In genomic region chr2:44107086-44107740, GRCh38 we compare ENCODE assay signal across 11 cellular contexts.
DNase-seq lines count a peak whose midpoint lies in the region; ATAC-seq and TF ChIP-seq lines count a peak whose summit lies in the region.
"Had no signal": no experiment of that assay in that cellular context is flagged by ENCODE, and none has a peak within 500 bp of the region (broad histone marks: within the 10 kb centered on the region; RNA-seq: fewer than 3 reads in every experiment).

No MANE protein-coding gene starts in this region.

- no peaks in the 10 kb centered on the region for H3K9me3 ChIP-seq in BE2C

- POLR2A ChIA-PET in WTC11 (lab: Charles Lee) = no interaction called here
- POLR2A ChIA-PET in activated CD8-positive, alpha-beta T cell treated with anti-CD3 and anti-CD28 coated beads, Interleukin-2, amount 10 ng/mL, durations not matched to agents 7 days and 5 days (lab: Charles Lee) = no interaction called here

- no peaks in the 10 kb centered on the region for H3K27me3 Mint-ChIP-seq in WTC11 (ENCODE audit: low read depth)
- peaks cover 4% of the 10 kb centered on the region for H3K27me3 Mint-ChIP-seq in activated CD4-positive, alpha-beta T cell treated with anti-CD3 and anti-CD28 coated beads, Interleukin-2, amount 10 ng/mL, durations not matched to agents 24 days and 14 days
- H3K27me3 Mint-ChIP-seq in activated CD8-positive, alpha-beta T cell treated with anti-CD3 and anti-CD28 coated beads, Interleukin-2, amount 10 ng/mL, durations not matched to agents 7 days and 5 days (ENCODE audit: low read depth) = no peaks in the 10 kb centered on the region

- DNase-seq in WTC11 (ENCODE audit: low spot score) = no peak
- DNase-seq in activated CD4-positive, alpha-beta T cell treated with anti-CD3 and anti-CD28 coated beads, Interleukin-2, amount 10 ng/mL, durations not matched to agents 24 days and 14 days = no peak
- no peak for DNase-seq in NCI-H1436 (lab: John Stamatoyannopoulos, UW)
- DNase-seq in BE2C = no peak
- no peak for DNase-seq in activated CD8-positive, alpha-beta T cell treated with anti-CD3 and anti-CD28 coated beads, Interleukin-2, amount 10 ng/mL, durations not matched to agents 7 days and 5 days
- DNase-seq: kidney, NCI-H1048 had no signal

- ATAC-seq in GM18858 (IDR thresholded peaks at IDR 0.05; ENCODE audit: unreplicated experiment) = peak; percentile 66
- ATAC-seq in GM21381 (IDR thresholded peaks at IDR 0.05; ENCODE audit: unreplicated experiment) = peak; percentile 85
- ATAC-seq in HG03095 (IDR thresholded peaks at IDR 0.05; ENCODE audit: unreplicated experiment) = peak; percentile 70
- ATAC-seq in WTC11 = no peak
- no peak for ATAC-seq in activated CD8-positive, alpha-beta T cell treated with anti-CD3 and anti-CD28 coated beads, Interleukin-2, amount 10 ng/mL, durations not matched to agents 7 days and 5 days

- intact Hi-C loops in activated CD4-positive, alpha-beta T cell treated with anti-CD3 and anti-CD28 coated beads, Interleukin-2, amount 10 ng/mL, durations not matched to agents 24 days and 14 days (cut with micrococcal nuclease) = no loop called here

- no peaks in the 10 kb centered on the region for H3K36me3 Mint-ChIP-seq in WTC11
- H3K36me3 Mint-ChIP-seq in activated CD4-positive, alpha-beta T cell treated with anti-CD3 and anti-CD28 coated beads, Interleukin-2, amount 10 ng/mL, durations not matched to agents 24 days and 14 days (ENCODE audit: low read depth) = no peaks in the 10 kb centered on the region
- H3K36me3 Mint-ChIP-seq in activated CD8-positive, alpha-beta T cell treated with anti-CD3 and anti-CD28 coated beads, Interleukin-2, amount 10 ng/mL, durations not matched to agents 7 days and 5 days (ENCODE audit: low read depth) = no peaks in the 10 kb centered on the region

- peaks cover 14% of the 10 kb centered on the region for H3K4me1 Mint-ChIP-seq in WTC11
- peaks cover 7% of the 10 kb centered on the region for H3K4me1 Mint-ChIP-seq in activated CD4-positive, alpha-beta T cell treated with anti-CD3 and anti-CD28 coated beads, Interleukin-2, amount 10 ng/mL, durations not matched to agents 24 days and 14 days
- peaks cover 12% of the 10 kb centered on the region for H3K4me1 Mint-ChIP-seq in activated CD8-positive, alpha-beta T cell treated with anti-CD3 and anti-CD28 coated beads, Interleukin-2, amount 10 ng/mL, durations not matched to agents 7 days and 5 days (ENCODE audit: low read depth)
- H3K4me1 Mint-ChIP-seq: nephron had no signal

- H3K4me1 ChIP-seq in BE2C = no peaks in the 10 kb centered on the region

- no peaks in the 10 kb centered on the region; the same call in 1 of the 2 replicates for H3K9me3 Mint-ChIP-seq in WTC11
- H3K9me3 Mint-ChIP-seq in activated CD4-positive, alpha-beta T cell treated with anti-CD3 and anti-CD28 coated beads, Interleukin-2, amount 10 ng/mL, durations not matched to agents 24 days and 14 days = no peaks in the 10 kb centered on the region
- H3K9me3 Mint-ChIP-seq in activated CD8-positive, alpha-beta T cell treated with anti-CD3 and anti-CD28 coated beads, Interleukin-2, amount 10 ng/mL, durations not matched to agents 7 days and 5 days (ENCODE audit: insufficient read depth) = no peaks in the 10 kb centered on the region
- H3K9me3 Mint-ChIP-seq: nephron had no signal

- H3K4me3 ChIP-seq in BE2C (ENCODE audit: low read depth, low read length) = no peak overlapping the region

- H3K27me3 ChIP-seq in BE2C = no peaks in the 10 kb centered on the region

- H3K36me3 ChIP-seq in BE2C = no peaks in the 10 kb centered on the region

- TF ChIP-seq CTCF in WTC11 (IDR thresholded peaks at IDR 0.05) (no peak), BE2C (IDR thresholded peaks at IDR 0.05; ENCODE audit: low read depth, low read length) (no peak)

- CTCF ChIA-PET in WTC11 (lab: Charles Lee) = no interaction called here
- CTCF ChIA-PET in activated CD8-positive, alpha-beta T cell treated with anti-CD3 and anti-CD28 coated beads, Interleukin-2, amount 10 ng/mL, durations not matched to agents 7 days and 5 days (lab: Charles Lee) = interaction anchor here (2.3 kb wide), 1 partner anchor 19 kb away, joined by 8 read pairs; no protein-coding TSS in a partner anchor

- H3K27ac Mint-ChIP-seq in WTC11 = peak overlapping the region; percentile 31; the same call in 1 of the 2 replicates
- H3K27ac Mint-ChIP-seq in activated CD4-positive, alpha-beta T cell treated with anti-CD3 and anti-CD28 coated beads, Interleukin-2, amount 10 ng/mL, durations not matched to agents 24 days and 14 days = no peak overlapping the region
- H3K27ac Mint-ChIP-seq in activated CD8-positive, alpha-beta T cell treated with anti-CD3 and anti-CD28 coated beads, Interleukin-2, amount 10 ng/mL, durations not matched to agents 7 days and 5 days = no peak overlapping the region
- H3K27ac Mint-ChIP-seq: nephron had no signal

- no peak overlapping the region for H3K4me3 Mint-ChIP-seq in WTC11
- H3K4me3 Mint-ChIP-seq in activated CD4-positive, alpha-beta T cell treated with anti-CD3 and anti-CD28 coated beads, Interleukin-2, amount 10 ng/mL, durations not matched to agents 24 days and 14 days = no peak overlapping the region
- no peak overlapping the region for H3K4me3 Mint-ChIP-seq in activated CD8-positive, alpha-beta T cell treated with anti-CD3 and anti-CD28 coated beads, Interleukin-2, amount 10 ng/mL, durations not matched to agents 7 days and 5 days
- H3K4me3 Mint-ChIP-seq: nephron had no signal

TF ChIP-seq in WTC11, 78 proteins besides CTCF, POLR2A, EP300 and RAD21:
- no peak for TF ChIP-seq ZNF425 (CRISPR knock-in tag; conservative IDR thresholded peaks at IDR 0.05)

Comparison
In these comparisons a context has a peak if more than half of its experiments do, and no peak if none do; other contexts are left out.
1. ATAC-seq: peak in GM18858 (single experiment), GM21381 (single experiment) and HG03095 (single experiment); none in WTC11 (single experiment) and activated CD8-positive, alpha-beta T cell treated with anti-CD3 and anti-CD28 coated beads, Interleukin-2, amount 10 ng/mL, durations not matched to agents 7 days and 5 days (single experiment).